Comparison of ENCODE assay signal across 16 cellular contexts in genomic region chr3:155130001-155130400, GRCh38. TPM values are rescaled to one million over a fixed set of nuclear protein-coding genes. Genes with fewer than 3 reads are reported as not detected.
"Had no signal": no experiment of that assay in that cellular context is flagged by ENCODE, and none has a peak within 500 bp of the region (broad histone marks: within the 10 kb centered on the region; RNA-seq: fewer than 3 reads in every experiment).

No MANE protein-coding gene starts in this region.

- H3K27me3 ChIP-seq: breast epithelium, foreskin keratinocyte, thyroid gland, vagina had no signal

- H3K36me3 ChIP-seq: breast epithelium, thyroid gland, vagina had no signal

- H3K79me2 ChIP-seq: parathyroid adenoma had no signal

- H2AFZ ChIP-seq: parathyroid adenoma had no signal

- H3K9ac ChIP-seq: parathyroid adenoma had no signal

- H3K4me1 ChIP-seq: breast epithelium, parathyroid adenoma, thyroid gland, vagina had no signal

- DNase-seq: activated CD4-positive, alpha-beta T cell treated with anti-CD3 and anti-CD28 coated beads, Interleukin-2, amount 10 ng/mL, durations not matched to agents 7 days and 5 days; activated CD4-positive, CD25-positive, alpha-beta regulatory T cell; activated CD8-positive, alpha-beta memory T cell treated with anti-CD3 and anti-CD28 coated beads for 24 hours; activated naive CD4-positive, alpha-beta T cell treated with anti-CD3 and anti-CD28 coated beads, Interleukin-2, amount 50 U/mL, for 16 hours; anterior cingulate cortex; dorsolateral prefrontal cortex; foreskin keratinocyte; stimulated activated CD4-positive, alpha-beta T cell treated with anti-CD3 and anti-CD28 coated beads, Interleukin-15, amount 100 ng/mL, for 24 hours; stimulated activated CD4-positive, alpha-beta T cell treated with anti-CD3 and anti-CD28 coated beads, Interleukin-4, amount 100 ng/mL, for 24 hours; thyroid gland had no signal

- H3K4me3 ChIP-seq: breast epithelium, dorsolateral prefrontal cortex, thyroid gland, vagina had no signal

- H3K9me3 ChIP-seq: breast epithelium, thyroid gland, vagina had no signal

- H3K27ac ChIP-seq: breast epithelium, dorsolateral prefrontal cortex, parathyroid adenoma, thyroid gland, vagina had no signal

- ATAC-seq: esophagus mucosa, foreskin keratinocyte, left lobe of liver had no signal

RNA-seq across cellular contexts. Expression of gene MME, which starts 49.9 kb away (rescaled TPM):
- total RNA-seq: activated CD4-positive, alpha-beta T cell treated with anti-CD3 and anti-CD28 coated beads, Interleukin-2, amount 10 ng/mL, durations not matched to agents 7 days and 5 days; T-helper 2 cell treated with Interferon-gamma antibody and Interleukin-4, amounts not matched to agents 100 ng/mL and 5 ng/mL, for 36 hours had no signal
